ENCODE assay signal across 1 cellular context in the genomic region with DNA sequence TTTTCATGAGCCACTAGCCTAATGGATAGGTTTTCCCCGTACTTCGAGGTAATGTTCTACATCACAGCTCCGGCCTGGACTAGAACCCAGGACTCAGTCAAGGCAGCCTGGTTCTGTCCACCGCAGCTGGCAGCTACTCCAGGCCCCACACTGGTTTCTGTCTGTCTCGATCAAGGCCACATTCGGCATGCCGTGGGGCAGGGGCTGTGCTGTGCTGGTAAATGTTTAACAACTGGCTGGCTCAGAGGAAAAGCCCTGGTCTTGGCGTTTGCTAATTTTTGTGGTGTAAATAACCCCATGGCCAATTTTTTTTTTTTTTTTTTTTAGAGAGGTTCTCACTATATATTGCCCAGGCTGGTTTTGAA.
A peak's percentile ranks its signal among the peaks of the same experiment; 100 is the strongest.
TF ChIP-seq lines count a peak whose summit lies in the region.

No MANE protein-coding gene starts in this region.

TF ChIP-seq in HepG2, 621 proteins besides CTCF, POLR2A, EP300 and RAD21 (continued from another document and continues in another):
- no peak for TF ChIP-seq FOXA1 (IDR thresholded peaks at IDR 0.05)
- peak; percentile 39; the same call in 1 of the 2 replicates for TF ChIP-seq FOXA1 (CRISPR knock-in tag; IDR thresholded peaks at IDR 0.05)
- no peak for TF ChIP-seq ZNF431 (CRISPR knock-in tag; IDR thresholded peaks at IDR 0.05; ENCODE audit: borderline replicate concordance, low read depth)
- TF ChIP-seq, protein P1, sequence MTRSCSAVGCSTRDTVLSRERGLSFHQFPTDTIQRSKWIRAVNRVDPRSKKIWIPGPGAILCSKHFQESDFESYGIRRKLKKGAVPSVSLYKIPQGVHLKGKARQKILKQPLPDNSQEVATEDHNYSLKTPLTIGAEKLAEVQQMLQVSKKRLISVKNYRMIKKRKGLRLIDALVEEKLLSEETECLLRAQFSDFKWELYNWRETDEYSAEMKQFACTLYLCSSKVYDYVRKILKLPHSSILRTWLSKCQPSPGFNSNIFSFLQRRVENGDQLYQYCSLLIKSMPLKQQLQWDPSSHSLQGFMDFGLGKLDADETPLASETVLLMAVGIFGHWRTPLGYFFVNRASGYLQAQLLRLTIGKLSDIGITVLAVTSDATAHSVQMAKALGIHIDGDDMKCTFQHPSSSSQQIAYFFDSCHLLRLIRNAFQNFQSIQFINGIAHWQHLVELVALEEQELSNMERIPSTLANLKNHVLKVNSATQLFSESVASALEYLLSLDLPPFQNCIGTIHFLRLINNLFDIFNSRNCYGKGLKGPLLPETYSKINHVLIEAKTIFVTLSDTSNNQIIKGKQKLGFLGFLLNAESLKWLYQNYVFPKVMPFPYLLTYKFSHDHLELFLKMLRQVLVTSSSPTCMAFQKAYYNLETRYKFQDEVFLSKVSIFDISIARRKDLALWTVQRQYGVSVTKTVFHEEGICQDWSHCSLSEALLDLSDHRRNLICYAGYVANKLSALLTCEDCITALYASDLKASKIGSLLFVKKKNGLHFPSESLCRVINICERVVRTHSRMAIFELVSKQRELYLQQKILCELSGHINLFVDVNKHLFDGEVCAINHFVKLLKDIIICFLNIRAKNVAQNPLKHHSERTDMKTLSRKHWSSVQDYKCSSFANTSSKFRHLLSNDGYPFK (CRISPR knock-in tag; IDR thresholded peaks at IDR 0.05; ENCODE audit: borderline replicate concordance) = no peak
- TF ChIP-seq, protein P2, sequence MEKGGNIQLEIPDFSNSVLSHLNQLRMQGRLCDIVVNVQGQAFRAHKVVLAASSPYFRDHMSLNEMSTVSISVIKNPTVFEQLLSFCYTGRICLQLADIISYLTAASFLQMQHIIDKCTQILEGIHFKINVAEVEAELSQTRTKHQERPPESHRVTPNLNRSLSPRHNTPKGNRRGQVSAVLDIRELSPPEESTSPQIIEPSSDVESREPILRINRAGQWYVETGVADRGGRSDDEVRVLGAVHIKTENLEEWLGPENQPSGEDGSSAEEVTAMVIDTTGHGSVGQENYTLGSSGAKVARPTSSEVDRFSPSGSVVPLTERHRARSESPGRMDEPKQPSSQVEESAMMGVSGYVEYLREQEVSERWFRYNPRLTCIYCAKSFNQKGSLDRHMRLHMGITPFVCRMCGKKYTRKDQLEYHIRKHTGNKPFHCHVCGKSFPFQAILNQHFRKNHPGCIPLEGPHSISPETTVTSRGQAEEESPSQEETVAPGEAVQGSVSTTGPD (CRISPR knock-in tag; IDR thresholded peaks at IDR 0.05) = peak; percentile 79
- TF ChIP-seq, protein P3, sequence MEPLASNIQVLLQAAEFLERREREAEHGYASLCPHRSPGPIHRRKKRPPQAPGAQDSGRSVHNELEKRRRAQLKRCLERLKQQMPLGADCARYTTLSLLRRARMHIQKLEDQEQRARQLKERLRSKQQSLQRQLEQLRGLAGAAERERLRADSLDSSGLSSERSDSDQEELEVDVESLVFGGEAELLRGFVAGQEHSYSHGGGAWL (CRISPR knock-in tag; IDR thresholded peaks at IDR 0.05) = no peak
- TF ChIP-seq, protein P4, sequence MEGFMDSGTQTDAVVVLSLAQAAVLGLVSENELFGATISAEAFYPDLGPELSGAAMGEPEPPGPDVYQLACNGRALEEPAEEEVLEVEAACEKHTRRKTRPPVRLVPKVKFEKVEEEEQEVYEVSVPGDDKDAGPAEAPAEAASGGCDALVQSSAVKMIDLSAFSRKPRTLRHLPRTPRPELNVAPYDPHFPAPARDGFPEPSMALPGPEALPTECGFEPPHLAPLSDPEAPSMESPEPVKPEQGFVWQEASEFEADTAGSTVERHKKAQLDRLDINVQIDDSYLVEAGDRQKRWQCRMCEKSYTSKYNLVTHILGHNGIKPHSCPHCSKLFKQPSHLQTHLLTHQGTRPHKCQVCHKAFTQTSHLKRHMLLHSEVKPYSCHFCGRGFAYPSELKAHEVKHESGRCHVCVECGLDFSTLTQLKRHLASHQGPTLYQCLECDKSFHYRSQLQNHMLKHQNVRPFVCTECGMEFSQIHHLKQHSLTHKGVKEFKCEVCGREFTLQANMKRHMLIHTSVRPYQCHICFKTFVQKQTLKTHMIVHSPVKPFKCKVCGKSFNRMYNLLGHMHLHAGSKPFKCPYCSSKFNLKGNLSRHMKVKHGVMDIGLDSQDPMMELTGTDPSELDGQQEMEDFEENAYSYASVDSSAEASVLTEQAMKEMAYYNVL (CRISPR knock-in tag; IDR thresholded peaks at IDR 0.05; ENCODE audit: borderline replicate concordance) = peak; percentile 58; the same call in 1 of the 2 replicates
- TF ChIP-seq, protein P5, sequence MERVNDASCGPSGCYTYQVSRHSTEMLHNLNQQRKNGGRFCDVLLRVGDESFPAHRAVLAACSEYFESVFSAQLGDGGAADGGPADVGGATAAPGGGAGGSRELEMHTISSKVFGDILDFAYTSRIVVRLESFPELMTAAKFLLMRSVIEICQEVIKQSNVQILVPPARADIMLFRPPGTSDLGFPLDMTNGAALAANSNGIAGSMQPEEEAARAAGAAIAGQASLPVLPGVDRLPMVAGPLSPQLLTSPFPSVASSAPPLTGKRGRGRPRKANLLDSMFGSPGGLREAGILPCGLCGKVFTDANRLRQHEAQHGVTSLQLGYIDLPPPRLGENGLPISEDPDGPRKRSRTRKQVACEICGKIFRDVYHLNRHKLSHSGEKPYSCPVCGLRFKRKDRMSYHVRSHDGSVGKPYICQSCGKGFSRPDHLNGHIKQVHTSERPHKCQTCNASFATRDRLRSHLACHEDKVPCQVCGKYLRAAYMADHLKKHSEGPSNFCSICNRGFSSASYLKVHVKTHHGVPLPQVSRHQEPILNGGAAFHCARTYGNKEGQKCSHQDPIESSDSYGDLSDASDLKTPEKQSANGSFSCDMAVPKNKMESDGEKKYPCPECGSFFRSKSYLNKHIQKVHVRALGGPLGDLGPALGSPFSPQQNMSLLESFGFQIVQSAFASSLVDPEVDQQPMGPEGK (CRISPR knock-in tag; IDR thresholded peaks at IDR 0.05) = peak; percentile 78
- peak; percentile 35; the same call in 1 of the 2 replicates for TF ChIP-seq HMG20A (CRISPR knock-in tag; IDR thresholded peaks at IDR 0.05; ENCODE audit: borderline replicate concordance)
- no peak for TF ChIP-seq MAFG (CRISPR knock-in tag; IDR thresholded peaks at IDR 0.05)
- no peak for TF ChIP-seq CBFB (CRISPR knock-in tag; IDR thresholded peaks at IDR 0.05)
- peak; percentile 78; the same call in 1 of the 2 replicates for TF ChIP-seq ZNF644 (CRISPR knock-in tag; IDR thresholded peaks at IDR 0.05; ENCODE audit: low read depth)
- peak; percentile 69; the same call in 1 of the 2 replicates for TF ChIP-seq MEIS2 (CRISPR knock-in tag; IDR thresholded peaks at IDR 0.05)
- no peak for TF ChIP-seq CREB1 (IDR thresholded peaks at IDR 0.05)
- TF ChIP-seq CREB1 (CRISPR knock-in tag; IDR thresholded peaks at IDR 0.05) = 0 out of 2 replicates have a peak, but pooled peaks have one; percentile 38
- TF ChIP-seq, protein P6, sequence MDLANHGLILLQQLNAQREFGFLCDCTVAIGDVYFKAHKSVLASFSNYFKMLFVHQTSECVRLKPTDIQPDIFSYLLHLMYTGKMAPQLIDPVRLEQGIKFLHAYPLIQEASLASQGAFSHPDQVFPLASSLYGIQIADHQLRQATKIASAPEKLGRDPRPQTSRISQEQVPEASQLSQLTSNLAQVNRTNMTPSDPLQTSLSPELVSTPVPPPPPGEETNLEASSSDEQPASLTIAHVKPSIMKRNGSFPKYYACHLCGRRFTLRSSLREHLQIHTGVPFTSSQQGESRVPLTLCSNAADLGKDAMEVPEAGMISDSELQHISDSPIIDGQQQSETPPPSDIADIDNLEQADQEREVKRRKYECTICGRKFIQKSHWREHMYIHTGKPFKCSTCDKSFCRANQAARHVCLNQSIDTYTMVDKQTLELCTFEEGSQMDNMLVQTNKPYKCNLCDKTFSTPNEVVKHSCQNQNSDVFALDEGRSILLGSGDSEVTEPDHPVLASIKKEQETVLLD (CRISPR knock-in tag; IDR thresholded peaks at IDR 0.05; ENCODE audit: low read depth) = no peak
- no peak for TF ChIP-seq ZNF496 (CRISPR knock-in tag; IDR thresholded peaks at IDR 0.05; ENCODE audit: insufficient replicate concordance)
- no peak for TF ChIP-seq ZC3H4 (CRISPR knock-in tag; IDR thresholded peaks at IDR 0.05; ENCODE audit: borderline replicate concordance)
- TF ChIP-seq ZNF264 (CRISPR knock-in tag; IDR thresholded peaks at IDR 0.05) = peak; percentile 50; the same call in 1 of the 2 replicates
- 0 out of 2 replicates have a peak, but pooled peaks have one; percentile 25 for TF ChIP-seq ZBTB38 (CRISPR knock-in tag; IDR thresholded peaks at IDR 0.05)
- TF ChIP-seq TAF15 (IDR thresholded peaks at IDR 0.05; ENCODE audit: low read depth, low read length, poor library complexity, severe bottlenecking) = no peak
- no peak for TF ChIP-seq ETV6 (CRISPR knock-in tag; conservative IDR thresholded peaks at IDR 0.05)
- TF ChIP-seq ZNF678 (CRISPR knock-in tag; IDR thresholded peaks at IDR 0.05) = no peak
- TF ChIP-seq, protein P7, sequence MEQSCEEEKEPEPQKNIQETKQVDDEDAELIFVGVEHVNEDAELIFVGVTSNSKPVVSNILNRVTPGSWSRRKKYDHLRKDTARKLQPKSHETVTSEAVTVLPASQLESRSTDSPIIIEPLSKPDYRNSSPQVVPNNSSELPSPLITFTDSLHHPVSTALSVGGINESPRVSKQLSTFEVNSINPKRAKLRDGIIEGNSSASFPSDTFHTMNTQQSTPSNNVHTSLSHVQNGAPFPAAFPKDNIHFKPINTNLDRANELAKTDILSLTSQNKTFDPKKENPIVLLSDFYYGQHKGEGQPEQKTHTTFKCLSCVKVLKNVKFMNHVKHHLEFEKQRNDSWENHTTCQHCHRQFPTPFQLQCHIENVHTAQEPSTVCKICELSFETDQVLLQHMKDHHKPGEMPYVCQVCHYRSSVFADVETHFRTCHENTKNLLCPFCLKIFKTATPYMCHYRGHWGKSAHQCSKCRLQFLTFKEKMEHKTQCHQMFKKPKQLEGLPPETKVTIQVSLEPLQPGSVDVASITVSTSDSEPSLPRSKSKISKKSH (CRISPR knock-in tag; IDR thresholded peaks at IDR 0.05; ENCODE audit: borderline replicate concordance) = no peak
- TF ChIP-seq, protein P8, sequence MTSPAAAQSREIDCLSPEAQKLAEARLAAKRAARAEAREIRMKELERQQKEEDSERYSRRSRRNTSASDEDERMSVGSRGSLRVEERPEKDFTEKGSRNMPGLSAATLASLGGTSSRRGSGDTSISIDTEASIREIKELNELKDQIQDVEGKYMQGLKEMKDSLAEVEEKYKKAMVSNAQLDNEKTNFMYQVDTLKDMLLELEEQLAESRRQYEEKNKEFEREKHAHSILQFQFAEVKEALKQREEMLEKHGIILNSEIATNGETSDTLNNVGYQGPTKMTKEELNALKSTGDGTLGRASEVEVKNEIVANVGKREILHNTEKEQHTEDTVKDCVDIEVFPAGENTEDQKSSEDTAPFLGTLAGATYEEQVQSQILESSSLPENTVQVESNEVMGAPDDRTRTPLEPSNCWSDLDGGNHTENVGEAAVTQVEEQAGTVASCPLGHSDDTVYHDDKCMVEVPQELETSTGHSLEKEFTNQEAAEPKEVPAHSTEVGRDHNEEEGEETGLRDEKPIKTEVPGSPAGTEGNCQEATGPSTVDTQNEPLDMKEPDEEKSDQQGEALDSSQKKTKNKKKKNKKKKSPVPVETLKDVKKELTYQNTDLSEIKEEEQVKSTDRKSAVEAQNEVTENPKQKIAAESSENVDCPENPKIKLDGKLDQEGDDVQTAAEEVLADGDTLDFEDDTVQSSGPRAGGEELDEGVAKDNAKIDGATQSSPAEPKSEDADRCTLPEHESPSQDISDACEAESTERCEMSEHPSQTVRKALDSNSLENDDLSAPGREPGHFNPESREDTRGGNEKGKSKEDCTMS (CRISPR knock-in tag; conservative IDR thresholded peaks at IDR 0.05) = no peak
- no peak for TF ChIP-seq SETDB1 (CRISPR knock-in tag; IDR thresholded peaks at IDR 0.05; ENCODE audit: borderline replicate concordance)
- peak; percentile 73 for TF ChIP-seq MED1 (CRISPR knock-in tag; IDR thresholded peaks at IDR 0.05)
- TF ChIP-seq SOX6 (IDR thresholded peaks at IDR 0.05) = no peak
- peak; percentile 78 for TF ChIP-seq SOX6 (CRISPR knock-in tag; IDR thresholded peaks at IDR 0.05)
- TF ChIP-seq, protein P9, sequence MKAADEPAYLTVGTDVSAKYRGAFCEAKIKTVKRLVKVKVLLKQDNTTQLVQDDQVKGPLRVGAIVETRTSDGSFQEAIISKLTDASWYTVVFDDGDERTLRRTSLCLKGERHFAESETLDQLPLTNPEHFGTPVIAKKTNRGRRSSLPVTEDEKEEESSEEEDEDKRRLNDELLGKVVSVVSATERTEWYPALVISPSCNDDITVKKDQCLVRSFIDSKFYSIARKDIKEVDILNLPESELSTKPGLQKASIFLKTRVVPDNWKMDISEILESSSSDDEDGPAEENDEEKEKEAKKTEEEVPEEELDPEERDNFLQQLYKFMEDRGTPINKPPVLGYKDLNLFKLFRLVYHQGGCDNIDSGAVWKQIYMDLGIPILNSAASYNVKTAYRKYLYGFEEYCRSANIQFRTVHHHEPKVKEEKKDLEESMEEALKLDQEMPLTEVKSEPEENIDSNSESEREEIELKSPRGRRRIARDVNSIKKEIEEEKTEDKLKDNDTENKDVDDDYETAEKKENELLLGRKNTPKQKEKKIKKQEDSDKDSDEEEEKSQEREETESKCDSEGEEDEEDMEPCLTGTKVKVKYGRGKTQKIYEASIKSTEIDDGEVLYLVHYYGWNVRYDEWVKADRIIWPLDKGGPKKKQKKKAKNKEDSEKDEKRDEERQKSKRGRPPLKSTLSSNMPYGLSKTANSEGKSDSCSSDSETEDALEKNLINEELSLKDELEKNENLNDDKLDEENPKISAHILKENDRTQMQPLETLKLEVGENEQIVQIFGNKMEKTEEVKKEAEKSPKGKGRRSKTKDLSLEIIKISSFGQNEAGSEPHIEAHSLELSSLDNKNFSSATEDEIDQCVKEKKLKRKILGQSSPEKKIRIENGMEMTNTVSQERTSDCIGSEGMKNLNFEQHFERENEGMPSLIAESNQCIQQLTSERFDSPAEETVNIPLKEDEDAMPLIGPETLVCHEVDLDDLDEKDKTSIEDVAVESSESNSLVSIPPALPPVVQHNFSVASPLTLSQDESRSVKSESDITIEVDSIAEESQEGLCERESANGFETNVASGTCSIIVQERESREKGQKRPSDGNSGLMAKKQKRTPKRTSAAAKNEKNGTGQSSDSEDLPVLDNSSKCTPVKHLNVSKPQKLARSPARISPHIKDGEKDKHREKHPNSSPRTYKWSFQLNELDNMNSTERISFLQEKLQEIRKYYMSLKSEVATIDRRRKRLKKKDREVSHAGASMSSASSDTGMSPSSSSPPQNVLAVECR (CRISPR knock-in tag; IDR thresholded peaks at IDR 0.05; ENCODE audit: borderline replicate concordance) = 0 out of 2 replicates have a peak, but pooled peaks have one; percentile 11
